1 cellular context compared by ENCODE assay signal in genomic region chr5:141940695-141941271, GRCh38.
TF ChIP-seq lines count a peak whose summit lies in the region.

No MANE protein-coding gene starts in this region.

TF ChIP-seq in GM23338, 12 proteins besides CTCF, POLR2A, EP300 and RAD21 (continued from another document):
- TF ChIP-seq ZNF462 (CRISPR knock-in tag; IDR thresholded peaks at IDR 0.05) (no peak), EZH2 (IDR thresholded peaks at IDR 0.05; ENCODE audit: low read depth, unreplicated experiment) (no peak), ETS1 (IDR thresholded peaks at IDR 0.05) (no peak), ZNF114 (CRISPR knock-in tag; IDR thresholded peaks at IDR 0.05) (no peak)
